8 cellular contexts compared by ENCODE assay signal in the genomic region with DNA sequence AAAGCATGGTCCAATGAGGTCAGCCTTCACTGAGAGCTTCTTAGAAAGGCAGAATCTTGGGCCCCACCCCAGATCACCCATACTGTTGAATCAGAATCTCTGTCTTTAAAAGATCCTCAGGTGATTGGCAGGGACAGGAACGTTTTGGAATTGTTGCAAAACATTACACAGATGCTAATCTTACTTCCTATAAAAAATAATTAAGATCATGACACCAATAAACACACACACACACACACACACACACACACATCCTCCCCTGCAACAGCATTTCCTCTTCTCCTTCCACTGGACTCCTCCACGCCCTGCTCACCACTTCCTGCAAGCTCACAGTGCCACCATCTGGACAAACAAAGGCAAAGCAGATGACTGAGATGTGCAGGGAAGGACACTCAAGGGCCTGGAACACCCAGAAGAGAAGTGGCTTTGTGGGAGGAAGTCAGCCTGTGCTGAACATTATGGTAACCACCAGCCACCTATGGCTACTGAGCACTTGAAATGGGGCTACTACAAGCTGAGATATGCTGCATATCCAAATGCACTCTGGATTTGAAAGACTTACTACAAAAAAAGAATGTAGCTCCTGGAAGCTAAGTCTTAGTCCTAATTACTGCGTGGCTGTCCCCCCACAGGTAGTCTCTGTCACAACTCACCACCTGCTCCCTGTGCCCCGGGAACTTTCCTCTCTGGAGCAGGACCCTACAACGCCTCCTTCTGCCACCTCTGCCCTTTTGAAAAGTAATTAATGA.
DNase-seq lines count a peak whose midpoint lies in the region; ATAC-seq and TF ChIP-seq lines count a peak whose summit lies in the region.

No MANE protein-coding gene starts in this region.

- DNase-seq in NK-92 treated with Interleukin-12 subunit alpha and Interleukin-12 subunit beta, amount 100 ng/mL, for 24 hours (lab: John Stamatoyannopoulos, UW), result peak; percentile 62
- DNase-seq in NK-92 (lab: John Stamatoyannopoulos, UW; ENCODE audit: unreplicated experiment) (no peak), NCI-H146 treated with DMSO at 0.1 percent for 48 hours (lab: John Stamatoyannopoulos, UW; ENCODE audit: unreplicated experiment) (peak; percentile 92), T-helper 1 cell (peak; percentile 53 to 92 (median 69)), amniotic stem cell (lab: John Stamatoyannopoulos, UW) (peak; percentile 79), right atrium auricular region (ENCODE audit: low spot score) (peak; percentile 80), skeletal muscle cell (ENCODE audit: low read depth) (peak; percentile 78)

- ATAC-seq in HG02938 (IDR thresholded peaks at IDR 0.05; ENCODE audit: unreplicated experiment), result peak; percentile 81

- no peaks in the 10 kb centered on the region for H3K9me3 ChIP-seq in right atrium auricular region

- peaks cover 0 to 15% of the 10 kb centered on the region in 2 donors for H3K4me1 ChIP-seq in right atrium auricular region

- no peak overlapping the region for H3K27ac ChIP-seq in right atrium auricular region

- H3K36me3 ChIP-seq in right atrium auricular region, result no peaks in the 10 kb centered on the region

- peak; percentile 37 to 86 for TF ChIP-seq CTCF in right atrium auricular region (IDR thresholded peaks at IDR 0.05)

- no peaks in the 10 kb centered on the region for H3K27me3 ChIP-seq in right atrium auricular region

- H3K4me3 ChIP-seq in right atrium auricular region (no peak overlapping the region), skeletal muscle cell (ENCODE audit: low read depth, low read length) (no peak overlapping the region)
